19 cellular contexts compared by ENCODE assay signal in the genomic region with DNA sequence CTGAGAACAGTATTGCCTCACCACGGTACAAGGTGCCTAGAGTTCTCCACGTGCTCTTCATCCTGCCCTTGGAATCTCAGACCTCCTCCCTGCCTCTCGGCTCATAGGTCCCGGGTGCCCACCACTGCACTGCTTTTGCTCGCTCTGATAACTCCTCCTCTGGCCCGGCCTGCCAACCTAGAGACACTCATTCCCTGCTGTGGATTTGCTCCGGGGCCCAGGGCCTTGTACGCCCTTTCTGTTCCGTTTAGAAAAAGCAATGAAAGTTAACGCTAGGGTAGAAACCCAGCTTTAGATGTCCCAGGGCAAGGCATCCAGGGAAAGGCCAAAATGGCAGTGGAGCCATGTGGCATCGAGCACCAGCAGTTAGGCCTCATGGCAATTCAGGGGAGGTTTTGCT.
"Had no signal": no experiment of that assay in that cellular context is flagged by ENCODE, and none has a peak within 500 bp of the region (broad histone marks: within the 10 kb centered on the region; RNA-seq: fewer than 3 reads in every experiment).

No MANE protein-coding gene starts in this region.

- H3K9ac ChIP-seq: KMS-11, SK-N-SH had no signal

- H3K9me3 Mint-ChIP-seq: IgD-negative memory B cell had no signal

- H3K27ac Mint-ChIP-seq: IgD-negative memory B cell had no signal

- H3K4me3 ChIP-seq: K562 had no signal

- H3K36me3 Mint-ChIP-seq: IgD-negative memory B cell had no signal

- H3K4me3 Mint-ChIP-seq: IgD-negative memory B cell had no signal

- H3K4me1 Mint-ChIP-seq: IgD-negative memory B cell had no signal

- DNase-seq: Kasumi-1; MM.1S; NCI-H1092 treated with DMSO at 0.1 percent for 48 hours; NCI-H1436 treated with DMSO at 0.1 percent for 48 hours; NCI-H1694; NCI-H187 treated with DMSO at 0.1 percent for 48 hours; NCI-H2029 treated with DMSO at 0.1 percent for 48 hours; NCI-H2171 treated with DMSO at 0.1 percent for 48 hours; NCI-H446 treated with DMSO at 0.1 percent for 48 hours; NCI-H510A treated with DMSO at 0.1 percent for 48 hours; NCI-H526; NCI-H82; NK-92 treated with Interleukin-12 subunit alpha and Interleukin-12 subunit beta, amount 100 ng/mL, for 24 hours; PC-3 had no signal

- H3K9me3 ChIP-seq: SK-N-SH had no signal

- H3K27ac ChIP-seq: KMS-11 had no signal

- H3K4me2 ChIP-seq: KMS-11, SK-N-SH had no signal

- FAIRE-seq: HepG2, K562 had no signal
